22 cellular contexts compared by ENCODE assay signal in the genomic region with DNA sequence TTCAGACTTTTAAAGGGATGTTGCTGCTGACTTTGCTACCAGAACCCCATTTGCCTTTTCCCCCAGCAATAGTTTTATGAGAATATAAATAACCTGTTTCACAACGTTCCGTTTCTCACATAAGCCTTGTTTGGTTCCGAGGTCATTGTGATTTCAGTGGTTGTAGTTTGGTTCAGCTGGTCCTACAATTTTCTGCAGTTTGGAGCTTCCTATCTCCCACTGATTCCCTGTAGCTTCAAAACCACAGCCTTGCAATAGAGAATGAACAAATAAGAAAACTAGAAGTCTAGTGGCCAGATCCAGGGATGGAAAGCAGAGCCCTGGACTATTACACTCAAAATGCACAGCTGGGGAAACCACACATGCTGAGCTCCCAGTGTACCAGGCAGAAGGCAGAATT. TPM values are rescaled to one million over a fixed set of nuclear protein-coding genes. Genes with fewer than 3 reads are reported as not detected.
A peak's percentile ranks its signal among the peaks of the same experiment; 100 is the strongest.
DNase-seq lines count a peak whose midpoint lies in the region; ATAC-seq and TF ChIP-seq lines count a peak whose summit lies in the region.
"Had no signal": no experiment of that assay in that cellular context is flagged by ENCODE, and none has a peak within 500 bp of the region (broad histone marks: within the 10 kb centered on the region; RNA-seq: fewer than 3 reads in every experiment).

No MANE protein-coding gene starts in this region.

- TF ChIP-seq EP300 in esophagus muscularis mucosa (IDR thresholded peaks at IDR 0.05), result no peak

- DNase-seq in Calu3, result no peak
- DNase-seq in SJSA1 (ENCODE audit: low read depth in 1 of 2, low spot score in 2 of 2), result no peak
- peak; percentile 39 for DNase-seq in fibroblast of peridontal ligament (ENCODE audit: extremely low read depth)
- no peak for DNase-seq in prostate gland (ENCODE audit: low spot score)
- DNase-seq in stimulated activated naive B cell treated with anti-CD40 and anti-IgM and Interleukin-4, amounts not matched to agents 10 μg/mL and 1 μg/mL and 100 μg/mL, for 72 hours, result no peak
- no peak for DNase-seq in esophagus muscularis mucosa (ENCODE audit: extremely low spot score)
- no peak for DNase-seq in naive thymus-derived CD4-positive, alpha-beta T cell
- DNase-seq: activated CD8-positive, alpha-beta T cell treated with anti-CD3 and anti-CD28 coated beads for 36 hours; adrenal gland; esophagus squamous epithelium; KBM-7; left colon; NCI-H1105; NCI-H510A; NK-92 treated with Interleukin-12 subunit alpha and Interleukin-12 subunit beta, amount 100 ng/mL, for 24 hours; small intestine; stimulated activated CD4-positive, alpha-beta T cell treated with anti-CD3 and anti-CD28 coated beads, Interleukin-4, amount 100 ng/mL, for 1 hour; stomach had no signal

- no peak for TF ChIP-seq POLR2A in prostate gland (IDR thresholded peaks at IDR 0.05)
- TF ChIP-seq POLR2A in esophagus muscularis mucosa (IDR thresholded peaks at IDR 0.05; ENCODE audit: low read depth), result no peak

- WGBS in prostate gland, result 16% methylated on average over 3 of the region's 3 CpGs
- 79% methylated on average over 3 of the region's 3 CpGs for WGBS in esophagus muscularis mucosa

- no TSS peak for BruUV-seq in Calu3 (replicated peaks; lab: Mats Ljungman, UMichigan)

- peaks cover 75% of the 10 kb centered on the region for H3K4me1 Mint-ChIP-seq in Calu3 (ENCODE audit: low read depth, unreplicated experiment)
- H3K4me1 Mint-ChIP-seq in stimulated activated naive B cell treated with anti-CD40 and anti-IgM and Interleukin-4, amounts not matched to agents 10 μg/mL and 1 μg/mL and 100 μg/mL, for 72 hours, result no peaks in the 10 kb centered on the region
- H3K4me1 Mint-ChIP-seq in naive thymus-derived CD4-positive, alpha-beta T cell, result peaks cover 0 to 5% (median 0%) of the 10 kb centered on the region in 7 donors
- H3K4me1 Mint-ChIP-seq: WTC11 had no signal

- H3K36me3 ChIP-seq in SJSA1 (no peaks in the 10 kb centered on the region), prostate gland (no peaks in the 10 kb centered on the region), esophagus muscularis mucosa (no peaks in the 10 kb centered on the region)
- H3K36me3 ChIP-seq in naive thymus-derived CD4-positive, alpha-beta T cell (ENCODE audit: control insufficient read depth in 2 of 3, insufficient read depth in 3 of 3, low read length in 3 of 3), result no peaks in the 10 kb centered on the region
- H3K36me3 ChIP-seq: adrenal gland; BLaER1 treated with 17β-estradiol and CSF1 and Interleukin-3, amounts not matched to agents 10 nM and 100 nM; esophagus squamous epithelium; stomach had no signal

- no peak for ATAC-seq in stimulated activated naive B cell treated with anti-CD40 and anti-IgM and Interleukin-4, amounts not matched to agents 10 μg/mL and 1 μg/mL and 100 μg/mL, for 72 hours (replicated peaks)
- ATAC-seq in naive thymus-derived CD4-positive, alpha-beta T cell, result no peak
- no peak for ATAC-seq in HG02852 (IDR thresholded peaks at IDR 0.05; ENCODE audit: unreplicated experiment)
- ATAC-seq: A549; activated CD8-positive, alpha-beta T cell treated with anti-CD3 and anti-CD28 coated beads for 36 hours; left colon; WTC11 had no signal

- POLR2A ChIA-PET in naive thymus-derived CD4-positive, alpha-beta T cell (lab: Charles Lee), result no interaction called here

- H3K4me1 ChIP-seq in SJSA1 (replicated peaks), result peaks cover 32% of the 10 kb centered on the region
- no peaks in the 10 kb centered on the region for H3K4me1 ChIP-seq in prostate gland (replicated peaks)
- no peaks in the 10 kb centered on the region for H3K4me1 ChIP-seq in esophagus muscularis mucosa
- no peaks in the 10 kb centered on the region for H3K4me1 ChIP-seq in naive thymus-derived CD4-positive, alpha-beta T cell (ENCODE audit: control insufficient read depth in 2 of 2, insufficient read depth in 2 of 2, low read length in 2 of 2)
- H3K4me1 ChIP-seq: adrenal gland; BLaER1 treated with 17β-estradiol and CSF1 and Interleukin-3, amounts not matched to agents 10 nM and 100 nM had no signal

- CTCF ChIA-PET in Calu3 (lab: Charles Lee), result interaction anchor here (0.6 kb wide), 1 partner anchor 901 kb away, joined by 3 read pairs; no protein-coding TSS in a partner anchor
- CTCF ChIA-PET in naive thymus-derived CD4-positive, alpha-beta T cell (lab: Charles Lee), result no interaction called here

- H3K9me3 Mint-ChIP-seq in Calu3 (ENCODE audit: low read depth, unreplicated experiment), result no peaks in the 10 kb centered on the region
- H3K9me3 Mint-ChIP-seq in stimulated activated naive B cell treated with anti-CD40 and anti-IgM and Interleukin-4, amounts not matched to agents 10 μg/mL and 1 μg/mL and 100 μg/mL, for 72 hours, result peaks cover 4% of the 10 kb centered on the region in 2 donors
- H3K9me3 Mint-ChIP-seq in naive thymus-derived CD4-positive, alpha-beta T cell, result peaks cover 0 to 4% (median 0%) of the 10 kb centered on the region in 11 donors
- H3K9me3 Mint-ChIP-seq: activated CD8-positive, alpha-beta T cell treated with anti-CD3 and anti-CD28 coated beads for 36 hours; WTC11 had no signal

- H3K27ac Mint-ChIP-seq in Calu3 (ENCODE audit: unreplicated experiment), result peak overlapping the region; percentile 56
- H3K27ac Mint-ChIP-seq in stimulated activated naive B cell treated with anti-CD40 and anti-IgM and Interleukin-4, amounts not matched to agents 10 μg/mL and 1 μg/mL and 100 μg/mL, for 72 hours, result no peak overlapping the region
- no peak overlapping the region for H3K27ac Mint-ChIP-seq in naive thymus-derived CD4-positive, alpha-beta T cell
- H3K27ac Mint-ChIP-seq: activated CD8-positive, alpha-beta T cell treated with anti-CD3 and anti-CD28 coated beads for 36 hours; WTC11 had no signal

- H3K27ac ChIP-seq in SJSA1, result 0 out of 2 replicates have a peak overlapping the region, but pooled peaks have one; percentile 16
- peak overlapping the region; percentile 10 to 57 for H3K27ac ChIP-seq in prostate gland
- no peak overlapping the region for H3K27ac ChIP-seq in esophagus muscularis mucosa (replicated peaks in 1 of 4)
- H3K27ac ChIP-seq in naive thymus-derived CD4-positive, alpha-beta T cell (ENCODE audit: low read depth, low read length), result no peak overlapping the region
- H3K27ac ChIP-seq: A549; adrenal gland; BLaER1 treated with 17β-estradiol and CSF1 and Interleukin-3, amounts not matched to agents 10 nM and 100 nM had no signal

- H3K36me3 Mint-ChIP-seq in Calu3 (ENCODE audit: insufficient read depth, unreplicated experiment), result peaks cover 5% of the 10 kb centered on the region
- H3K36me3 Mint-ChIP-seq in stimulated activated naive B cell treated with anti-CD40 and anti-IgM and Interleukin-4, amounts not matched to agents 10 μg/mL and 1 μg/mL and 100 μg/mL, for 72 hours, result no peaks in the 10 kb centered on the region
- no peaks in the 10 kb centered on the region for H3K36me3 Mint-ChIP-seq in naive thymus-derived CD4-positive, alpha-beta T cell
- H3K36me3 Mint-ChIP-seq: WTC11 had no signal

- peak overlapping the region; percentile 4 for H3K4me3 Mint-ChIP-seq in Calu3 (ENCODE audit: low read depth, unreplicated experiment)
- H3K4me3 Mint-ChIP-seq in stimulated activated naive B cell treated with anti-CD40 and anti-IgM and Interleukin-4, amounts not matched to agents 10 μg/mL and 1 μg/mL and 100 μg/mL, for 72 hours, result no peak overlapping the region
- H3K4me3 Mint-ChIP-seq in naive thymus-derived CD4-positive, alpha-beta T cell, result no peak overlapping the region
- H3K4me3 Mint-ChIP-seq: activated CD8-positive, alpha-beta T cell treated with anti-CD3 and anti-CD28 coated beads for 36 hours; WTC11 had no signal

- H3K27me3 ChIP-seq in SJSA1 (replicated peaks) (no peaks in the 10 kb centered on the region), prostate gland (replicated peaks; ENCODE audit: insufficient read depth) (no peaks in the 10 kb centered on the region), esophagus muscularis mucosa (no peaks in the 10 kb centered on the region)
- no peaks in the 10 kb centered on the region for H3K27me3 ChIP-seq in naive thymus-derived CD4-positive, alpha-beta T cell (ENCODE audit: control insufficient read depth in 2 of 2, insufficient read depth in 2 of 2, low read length in 2 of 2)
- H3K27me3 ChIP-seq: adrenal gland; BLaER1 treated with 17β-estradiol and CSF1 and Interleukin-3, amounts not matched to agents 10 nM and 100 nM; esophagus squamous epithelium; stomach had no signal

- intact Hi-C loops in Calu3 (cut with micrococcal nuclease; ENCODE audit: unreplicated experiment), result no loop called here
- intact Hi-C loops in prostate gland (cut with DNase I), result no loop called here
- intact Hi-C loops in esophagus muscularis mucosa (cut with DNase I), result no loop called here
- intact Hi-C loops in naive thymus-derived CD4-positive, alpha-beta T cell (cut with micrococcal nuclease), result no loop called here

- H3K4me3 ChIP-seq in SJSA1 (no peak overlapping the region), prostate gland (no peak overlapping the region), esophagus muscularis mucosa (no peak overlapping the region)
- H3K4me3 ChIP-seq in naive thymus-derived CD4-positive, alpha-beta T cell (ENCODE audit: low read length), result no peak overlapping the region
- H3K4me3 ChIP-seq: A549; adrenal gland; BLaER1 treated with 17β-estradiol and CSF1 and Interleukin-3, amounts not matched to agents 10 nM and 100 nM; esophagus squamous epithelium; stomach had no signal

- TF ChIP-seq CTCF in Calu3 (IDR thresholded peaks at IDR 0.05; ENCODE audit: unreplicated experiment) (no peak), prostate gland (IDR thresholded peaks at IDR 0.05) (no peak), esophagus muscularis mucosa (IDR thresholded peaks at IDR 0.05) (no peak)

- H3K27me3 Mint-ChIP-seq in Calu3 (ENCODE audit: unreplicated experiment), result no peaks in the 10 kb centered on the region
- H3K27me3 Mint-ChIP-seq in stimulated activated naive B cell treated with anti-CD40 and anti-IgM and Interleukin-4, amounts not matched to agents 10 μg/mL and 1 μg/mL and 100 μg/mL, for 72 hours, result peaks cover 0 to 11% of the 10 kb centered on the region in 2 donors
- H3K27me3 Mint-ChIP-seq in naive thymus-derived CD4-positive, alpha-beta T cell, result peaks cover 0 to 8% (median 0%) of the 10 kb centered on the region in 5 donors
- H3K27me3 Mint-ChIP-seq: activated CD8-positive, alpha-beta T cell treated with anti-CD3 and anti-CD28 coated beads for 36 hours had no signal

- H3K9me3 ChIP-seq in SJSA1 (replicated peaks) (no peaks in the 10 kb centered on the region), prostate gland (no peaks in the 10 kb centered on the region), esophagus muscularis mucosa (no peaks in the 10 kb centered on the region)
- H3K9me3 ChIP-seq in naive thymus-derived CD4-positive, alpha-beta T cell (ENCODE audit: control insufficient read depth in 2 of 3, low read length in 3 of 3), result no peaks in the 10 kb centered on the region
- H3K9me3 ChIP-seq: A549; adrenal gland; BLaER1 treated with 17β-estradiol and CSF1 and Interleukin-3, amounts not matched to agents 10 nM and 100 nM; esophagus squamous epithelium; stomach had no signal

RNA-seq across cellular contexts. Expression of a gene that starts 24.1 kb away (rescaled TPM):
- total RNA-seq in Calu3 (2022) (44.3 and 46.1 TPM in 2 replicates), prostate gland (10 to 100 TPM; 26.8 to 93.3 TPM), esophagus muscularis mucosa (10 to 100 TPM; 22.8 to 34.1 (median 31.6) TPM)
- total RNA-seq in SJSA1 (2014; rRNA removed; shearing (Covaris generic)), result 4.7 and 6.8 TPM in 2 replicates
- total RNA-seq in naive thymus-derived CD4-positive, alpha-beta T cell, result 1 to 10 TPM in 3 of 5 experiments, under 1 TPM in 2; 0.17 to 2.9 (median 1.8) TPM
- polyA plus RNA-seq in naive thymus-derived CD4-positive, alpha-beta T cell, result under 1 TPM; 0.37 to 0.74 TPM

Comparison
In these comparisons a context has a peak if more than half of its experiments do, and no peak if none do; other contexts are left out.
1. H3K27ac ChIP-seq: peak in SJSA1 (single experiment) and prostate gland (2 of 2); none in esophagus muscularis mucosa (0 of 4) and naive thymus-derived CD4-positive, alpha-beta T cell (single experiment).